ENCODE assay signal across 23 cellular contexts in the genomic region with DNA sequence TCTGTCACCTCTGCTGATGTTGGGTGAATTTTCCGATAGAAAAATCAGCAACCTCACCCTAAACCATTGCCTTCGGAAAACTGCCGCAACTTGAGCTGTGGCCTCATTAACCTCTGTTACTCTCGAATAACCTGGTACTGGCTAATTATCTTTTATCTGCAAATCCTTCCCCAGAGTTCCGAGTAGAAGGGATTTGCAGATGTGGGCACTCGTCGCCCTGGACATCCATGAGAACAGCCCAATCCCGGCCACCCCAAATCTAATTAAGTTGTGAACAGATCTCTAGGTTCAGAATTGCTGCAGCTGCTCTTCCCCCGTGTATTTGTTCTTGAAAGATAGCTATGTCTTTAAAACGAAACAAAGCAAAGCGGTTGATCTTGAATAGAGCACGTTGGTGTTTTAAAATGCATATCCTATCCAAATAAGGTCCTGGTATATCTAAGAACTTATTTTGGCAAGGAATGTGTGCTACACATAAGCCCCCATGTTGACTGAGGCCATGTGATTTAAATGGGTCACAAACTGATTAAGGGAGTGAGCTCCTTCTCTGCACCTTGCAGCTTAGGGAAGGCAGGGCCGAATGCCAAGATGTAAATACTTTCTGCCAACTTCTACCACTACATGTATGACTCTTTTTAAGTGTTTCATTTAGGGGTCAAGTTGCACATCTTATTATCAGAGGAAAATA.
DNase-seq lines count a peak whose midpoint lies in the region; ATAC-seq, FAIRE-seq and TF ChIP-seq lines count a peak whose summit lies in the region.
"Had no signal": no experiment of that assay in that cellular context is flagged by ENCODE, and none has a peak within 500 bp of the region (broad histone marks: within the 10 kb centered on the region; RNA-seq: fewer than 3 reads in every experiment).

No MANE protein-coding gene starts in this region.

- H3K9ac ChIP-seq in HepG2 (ENCODE audit: insufficient read depth, low read depth, low read length) (peak overlapping the region; percentile 13), astrocyte (ENCODE audit: low read length) (peak overlapping the region; percentile 37), neural progenitor cell (no peak overlapping the region)

- H3K4me1 Mint-ChIP-seq in astrocyte (ENCODE audit: low read depth, unreplicated experiment): peaks cover 55% of the 10 kb centered on the region
- peaks cover 64% of the 10 kb centered on the region for H3K4me1 Mint-ChIP-seq in neural progenitor cell
- peaks cover 7% of the 10 kb centered on the region for H3K4me1 Mint-ChIP-seq in activated naive CD4-positive, alpha-beta T cell treated with anti-CD3 and anti-CD28 coated beads, Interleukin-2, amount 10 ng/mL, durations not matched to agents 7 days and 5 days
- peaks cover 6% of the 10 kb centered on the region for H3K4me1 Mint-ChIP-seq in activated naive CD4-positive, alpha-beta T cell treated with anti-CD3 and anti-CD28 coated beads for 36 hours (ENCODE audit: low read depth)
- H3K4me1 Mint-ChIP-seq: stimulated activated effector memory CD8-positive, alpha-beta T cell treated with anti-CD3 and anti-CD28 coated beads, Interleukin-12 subunit alpha, Interleukin-12 subunit beta, amount 100 ng/mL, for 72 hours had no signal

- 0 out of 5 replicates have a peak, but pooled peaks cover 0 to 1% of the 10 kb centered on the region in 2 experiments for H3K36me3 ChIP-seq in HepG2 (replicated peaks in 1 of 2; ENCODE audit: control insufficient read depth in 1 of 2, insufficient read depth in 2 of 2, low read length in 2 of 2)
- H3K36me3 ChIP-seq in right lobe of liver: no peaks in the 10 kb centered on the region
- peaks cover 13% of the 10 kb centered on the region for H3K36me3 ChIP-seq in astrocyte (ENCODE audit: insufficient read depth, low read length)
- H3K36me3 ChIP-seq in neural progenitor cell: no peaks in the 10 kb centered on the region
- no peaks in the 10 kb centered on the region for H3K36me3 ChIP-seq in gastrocnemius medialis
- H3K36me3 ChIP-seq: cardiac muscle cell, tibial nerve had no signal

- CTCF ChIA-PET in HepG2 (lab: Yijun Ruan, JAX; ENCODE audit: low intra/inter-chr PET ratio, low total read pairs): no interaction called here
- CTCF ChIA-PET in activated naive CD4-positive, alpha-beta T cell treated with anti-CD3 and anti-CD28 coated beads, Interleukin-2, amount 10 ng/mL, durations not matched to agents 7 days and 5 days (lab: Charles Lee): interaction anchor here (0.7 kb wide), 1 partner anchor 98 kb away, joined by 3 read pairs; no protein-coding TSS in a partner anchor
- CTCF ChIA-PET in activated naive CD4-positive, alpha-beta T cell treated with anti-CD3 and anti-CD28 coated beads for 36 hours (lab: Charles Lee): no interaction called here

- no peak for TF ChIP-seq CTCF in HepG2 (CRISPR knock-in tag; IDR thresholded peaks at IDR 0.05)
- TF ChIP-seq CTCF in right lobe of liver (IDR thresholded peaks at IDR 0.05): no peak
- TF ChIP-seq CTCF in astrocyte (IDR thresholded peaks at IDR 0.05; ENCODE audit: insufficient read depth, low read depth, low read length): no peak
- TF ChIP-seq CTCF in neural progenitor cell (IDR thresholded peaks at IDR 0.05): no peak
- no peak for TF ChIP-seq CTCF in gastrocnemius medialis (IDR thresholded peaks at IDR 0.05 in 4 of 5, conservative IDR thresholded peaks at IDR 0.05 in 1 of 5)

- peaks cover 7% of the 10 kb centered on the region for H3F3A ChIP-seq in neural progenitor cell (ENCODE audit: low read depth)

- 23% methylated on average over 13 of the region's 13 CpGs for WGBS in HepG2 (ENCODE audit: low lambda C conversion rate)
- 85% methylated on average over 12 of the region's 13 CpGs for WGBS in right lobe of liver (ENCODE audit: insufficient coverage, low coverage, low lambda C conversion rate, missing lambda C conversion rate)

- H2AFZ ChIP-seq in HepG2 (ENCODE audit: low read length) (no peak overlapping the region), astrocyte (ENCODE audit: low read depth, low read length) (no peak overlapping the region), neural progenitor cell (replicated peaks) (no peak overlapping the region)

- H3K36me3 Mint-ChIP-seq in astrocyte (ENCODE audit: low read depth, unreplicated experiment): peaks cover 17% of the 10 kb centered on the region
- H3K36me3 Mint-ChIP-seq in neural progenitor cell: no peaks in the 10 kb centered on the region
- no peaks in the 10 kb centered on the region for H3K36me3 Mint-ChIP-seq in activated naive CD4-positive, alpha-beta T cell treated with anti-CD3 and anti-CD28 coated beads, Interleukin-2, amount 10 ng/mL, durations not matched to agents 7 days and 5 days
- no peaks in the 10 kb centered on the region for H3K36me3 Mint-ChIP-seq in activated naive CD4-positive, alpha-beta T cell treated with anti-CD3 and anti-CD28 coated beads for 36 hours (ENCODE audit: low read depth)
- H3K36me3 Mint-ChIP-seq: CD4-positive, CD25-positive, alpha-beta regulatory T cell; stimulated activated effector memory CD8-positive, alpha-beta T cell treated with anti-CD3 and anti-CD28 coated beads, Interleukin-12 subunit alpha, Interleukin-12 subunit beta, amount 100 ng/mL, for 72 hours had no signal

- POLR2A ChIA-PET in HepG2 (lab: Yijun Ruan, JAX): no interaction called here

- peaks cover 69% of the 10 kb centered on the region for H3K4me1 ChIP-seq in HepG2 (ENCODE audit: insufficient read depth, low read length)
- H3K4me1 ChIP-seq in right lobe of liver: no peaks in the 10 kb centered on the region
- peaks cover 39% of the 10 kb centered on the region for H3K4me1 ChIP-seq in astrocyte (ENCODE audit: insufficient read depth, low read length)
- H3K4me1 ChIP-seq in neural progenitor cell: peaks cover 23% of the 10 kb centered on the region
- peaks cover 4 to 8% of the 10 kb centered on the region in 2 donors for H3K4me1 ChIP-seq in gastrocnemius medialis
- H3K4me1 ChIP-seq: tibial nerve had no signal

- H3K27me3 ChIP-seq in HepG2 (ENCODE audit: control insufficient read depth in 1 of 2, insufficient read depth in 2 of 2, low read length in 2 of 2) (no peaks in the 10 kb centered on the region), right lobe of liver (no peaks in the 10 kb centered on the region), astrocyte (ENCODE audit: insufficient read depth, low read length) (no peaks in the 10 kb centered on the region), neural progenitor cell (no peaks in the 10 kb centered on the region), gastrocnemius medialis (no peaks in the 10 kb centered on the region)
- H3K27me3 ChIP-seq: cardiac muscle cell, tibial nerve had no signal

- H3K4me3 ChIP-seq in HepG2 (replicated peaks in 1 of 3; ENCODE audit: insufficient read depth in 1 of 3, low read depth in 2 of 3, low read length in 3 of 3) (peak overlapping the region; percentile 46 to 58 (median 48); a peak in 5 of 6 replicates), right lobe of liver (no peak overlapping the region), astrocyte (ENCODE audit: insufficient read depth, low read depth, low read length) (no peak overlapping the region), neural progenitor cell (no peak overlapping the region), gastrocnemius medialis (no peak overlapping the region)
- H3K4me3 ChIP-seq: cardiac muscle cell, tibial nerve had no signal

- TF ChIP-seq EP300 in HepG2 (IDR thresholded peaks at IDR 0.05; ENCODE audit: low read depth in 2 of 2, low read length in 2 of 2) (no peak), HepG2 (CRISPR knock-in tag; IDR thresholded peaks at IDR 0.05; ENCODE audit: borderline replicate concordance) (no peak)

- FAIRE-seq in HepG2 (lab: Jason Lieb, UNC) (no peak), astrocyte (lab: Jason Lieb, UNC) (no peak)

- ATAC-seq in HepG2 (no peak), right lobe of liver (no peak), gastrocnemius medialis (no peak), HG02852 (IDR thresholded peaks at IDR 0.05; ENCODE audit: unreplicated experiment) (no peak)
- ATAC-seq: activated CD4-positive, alpha-beta T cell treated with anti-CD3 and anti-CD28 coated beads for 36 hours had no signal

- no peak overlapping the region for H3K4me3 Mint-ChIP-seq in astrocyte (ENCODE audit: unreplicated experiment)
- no peak overlapping the region for H3K4me3 Mint-ChIP-seq in neural progenitor cell
- no peak overlapping the region for H3K4me3 Mint-ChIP-seq in activated naive CD4-positive, alpha-beta T cell treated with anti-CD3 and anti-CD28 coated beads, Interleukin-2, amount 10 ng/mL, durations not matched to agents 7 days and 5 days
- no peak overlapping the region for H3K4me3 Mint-ChIP-seq in activated naive CD4-positive, alpha-beta T cell treated with anti-CD3 and anti-CD28 coated beads for 36 hours
- H3K4me3 Mint-ChIP-seq: activated CD4-positive, alpha-beta T cell treated with anti-CD3 and anti-CD28 coated beads for 36 hours; CD4-positive, CD25-positive, alpha-beta regulatory T cell; stimulated activated effector memory CD8-positive, alpha-beta T cell treated with anti-CD3 and anti-CD28 coated beads, Interleukin-12 subunit alpha, Interleukin-12 subunit beta, amount 100 ng/mL, for 72 hours had no signal

- TF ChIP-seq POLR2A in HepG2 (IDR thresholded peaks at IDR 0.05; ENCODE audit: insufficient read depth in 1 of 2, low read depth in 2 of 2, low read length in 2 of 2) (no peak), right lobe of liver (IDR thresholded peaks at IDR 0.05) (no peak), gastrocnemius medialis (IDR thresholded peaks at IDR 0.05) (no peak)

- BruUV-seq in HepG2 (replicated peaks; lab: Mats Ljungman, UMichigan): no TSS peak

- intact Hi-C loops in HepG2 (cut with micrococcal nuclease; ENCODE audit: unreplicated experiment): loop anchor here (10.0 kb wide), 1 partner anchor 89 kb away; a partner anchor contains a TSS
- intact Hi-C loops in right lobe of liver (cut with DNase I): no loop called here
- intact Hi-C loops in gastrocnemius medialis (cut with DNase I; ENCODE audit: low total_unique reads): loop anchor here (10.0 kb wide), 1 partner anchor 191 kb away; no protein-coding TSS in a partner anchor
- intact Hi-C loops in activated naive CD4-positive, alpha-beta T cell treated with anti-CD3 and anti-CD28 coated beads for 36 hours (cut with micrococcal nuclease): no loop called here

- H3K27ac ChIP-seq in HepG2 (ENCODE audit: extremely low read length, insufficient read depth, low read length): no peak overlapping the region
- H3K27ac ChIP-seq in right lobe of liver: no peak overlapping the region
- H3K27ac ChIP-seq in astrocyte (ENCODE audit: low read depth, low read length): peak overlapping the region; percentile 72
- peak overlapping the region; percentile 32 for H3K27ac ChIP-seq in neural progenitor cell
- no peak overlapping the region for H3K27ac ChIP-seq in gastrocnemius medialis
- H3K27ac ChIP-seq: cardiac muscle cell, HL-60, tibial nerve had no signal

- in situ Hi-C loops in HepG2 (cut with HindIII; ENCODE audit: extremely low pct_ligation_motif_present, low pct_unique_long_range_greater_than_20kb): loop anchor here (5.0 kb wide), 1 partner anchor 86 kb away; a partner anchor contains a TSS
- in situ Hi-C loops in gastrocnemius medialis (cut with MboI; ENCODE audit: low sequenced_read_pairs in 4 of 4): no loop called here

- peak overlapping the region; percentile 85 for H3K4me2 ChIP-seq in HepG2 (ENCODE audit: low read depth, low read length)
- no peak overlapping the region for H3K4me2 ChIP-seq in astrocyte (ENCODE audit: low read length)
- H3K4me2 ChIP-seq in neural progenitor cell: peak overlapping the region; percentile 45

- no peaks in the 10 kb centered on the region for H3K9me3 Mint-ChIP-seq in astrocyte (ENCODE audit: unreplicated experiment)
- no peaks in the 10 kb centered on the region for H3K9me3 Mint-ChIP-seq in neural progenitor cell
- no peaks in the 10 kb centered on the region for H3K9me3 Mint-ChIP-seq in activated naive CD4-positive, alpha-beta T cell treated with anti-CD3 and anti-CD28 coated beads, Interleukin-2, amount 10 ng/mL, durations not matched to agents 7 days and 5 days
- no peaks in the 10 kb centered on the region for H3K9me3 Mint-ChIP-seq in activated naive CD4-positive, alpha-beta T cell treated with anti-CD3 and anti-CD28 coated beads for 36 hours
- H3K9me3 Mint-ChIP-seq: stimulated activated effector memory CD8-positive, alpha-beta T cell treated with anti-CD3 and anti-CD28 coated beads, Interleukin-12 subunit alpha, Interleukin-12 subunit beta, amount 100 ng/mL, for 72 hours had no signal

- H3K27ac Mint-ChIP-seq in astrocyte (ENCODE audit: unreplicated experiment): peak overlapping the region; percentile 88
- peak overlapping the region; percentile 25 for H3K27ac Mint-ChIP-seq in neural progenitor cell
- no peak overlapping the region for H3K27ac Mint-ChIP-seq in activated naive CD4-positive, alpha-beta T cell treated with anti-CD3 and anti-CD28 coated beads, Interleukin-2, amount 10 ng/mL, durations not matched to agents 7 days and 5 days
- no peak overlapping the region for H3K27ac Mint-ChIP-seq in activated naive CD4-positive, alpha-beta T cell treated with anti-CD3 and anti-CD28 coated beads for 36 hours
- H3K27ac Mint-ChIP-seq: activated CD4-positive, alpha-beta T cell treated with anti-CD3 and anti-CD28 coated beads for 36 hours; CD4-positive, CD25-positive, alpha-beta regulatory T cell; stimulated activated effector memory CD8-positive, alpha-beta T cell treated with anti-CD3 and anti-CD28 coated beads, Interleukin-12 subunit alpha, Interleukin-12 subunit beta, amount 100 ng/mL, for 72 hours had no signal

- H3K9me3 ChIP-seq in HepG2 (ENCODE audit: low read length): no peaks in the 10 kb centered on the region
- H3K9me3 ChIP-seq in right lobe of liver: no peaks in the 10 kb centered on the region
- no peaks in the 10 kb centered on the region for H3K9me3 ChIP-seq in astrocyte (ENCODE audit: insufficient read depth, low read depth, low read length)
- H3K9me3 ChIP-seq in neural progenitor cell (ENCODE audit: low read depth): no peaks in the 10 kb centered on the region
- no peaks in the 10 kb centered on the region for H3K9me3 ChIP-seq in gastrocnemius medialis
- H3K9me3 ChIP-seq: tibial nerve had no signal

- no peaks in the 10 kb centered on the region for H3K79me2 ChIP-seq in HepG2 (ENCODE audit: insufficient read depth, low read length)
- H3K79me2 ChIP-seq in astrocyte (ENCODE audit: insufficient read depth, low read length): no peaks in the 10 kb centered on the region
- no peaks in the 10 kb centered on the region for H3K79me2 ChIP-seq in neural progenitor cell (ENCODE audit: low read depth)

- H4K20me1 ChIP-seq in HepG2 (ENCODE audit: insufficient read depth, low read length) (no peaks in the 10 kb centered on the region), astrocyte (ENCODE audit: insufficient read depth, low read length) (no peaks in the 10 kb centered on the region), neural progenitor cell (ENCODE audit: low read depth) (no peaks in the 10 kb centered on the region)

- H3K27me3 Mint-ChIP-seq in astrocyte (ENCODE audit: low read depth, unreplicated experiment) (no peaks in the 10 kb centered on the region), neural progenitor cell (ENCODE audit: insufficient read depth, low read depth) (no peaks in the 10 kb centered on the region)
- peaks cover 42% of the 10 kb centered on the region for H3K27me3 Mint-ChIP-seq in activated naive CD4-positive, alpha-beta T cell treated with anti-CD3 and anti-CD28 coated beads, Interleukin-2, amount 10 ng/mL, durations not matched to agents 7 days and 5 days
- H3K27me3 Mint-ChIP-seq in activated naive CD4-positive, alpha-beta T cell treated with anti-CD3 and anti-CD28 coated beads for 36 hours (ENCODE audit: low read depth): no peaks in the 10 kb centered on the region
- H3K27me3 Mint-ChIP-seq: activated CD4-positive, alpha-beta T cell treated with anti-CD3 and anti-CD28 coated beads for 36 hours had no signal

- DNase-seq in HepG2 (ENCODE audit: low spot score) (no peak), right lobe of liver (no peak), astrocyte (ENCODE audit: low read depth) (no peak), neural progenitor cell (ENCODE audit: low spot score) (no peak), gastrocnemius medialis (no peak)
- no peak for DNase-seq in activated naive CD4-positive, alpha-beta T cell treated with anti-CD3 and anti-CD28 coated beads, Interleukin-2, amount 10 ng/mL, durations not matched to agents 7 days and 5 days
- no peak for DNase-seq in activated naive CD4-positive, alpha-beta T cell treated with anti-CD3 and anti-CD28 coated beads for 36 hours
- DNase-seq: 8988T; activated CD4-positive, alpha-beta T cell treated with anti-CD3 and anti-CD28 coated beads for 36 hours; CD4-positive, CD25-positive, alpha-beta regulatory T cell; DMS53; erythroblast; midbrain; NCI-H345; NK-92 treated with Interleukin-12 subunit alpha and Interleukin-12 subunit beta, amount 100 ng/mL, for 24 hours; retina; stimulated activated CD4-positive, alpha-beta T cell treated with anti-CD3 and anti-CD28 coated beads, Interleukin-15, amount 100 ng/mL, for 24 hours; SW 1271 had no signal

- no peak for TF ChIP-seq RAD21 in HepG2 (CRISPR knock-in tag; IDR thresholded peaks at IDR 0.05)

Comparison
In these comparisons a context has a peak if more than half of its experiments do, and no peak if none do; other contexts are left out.
1. H3K4me3 ChIP-seq: peak in HepG2 (3 of 3); none in right lobe of liver (0 of 3), astrocyte (single experiment), neural progenitor cell (single experiment) and gastrocnemius medialis (0 of 4).
2. intact Hi-C loops: an anchor here in HepG2 (10.0 kb wide) and gastrocnemius medialis (10.0 kb wide); none called in right lobe of liver and activated naive CD4-positive, alpha-beta T cell treated with anti-CD3 and anti-CD28 coated beads for 36 hours.
3. H3K27ac ChIP-seq: peak in astrocyte (single experiment) and neural progenitor cell (single experiment); none in HepG2 (single experiment), right lobe of liver (0 of 3) and gastrocnemius medialis (0 of 4).
4. H3K27ac Mint-ChIP-seq: peak in astrocyte (single experiment) and neural progenitor cell (single experiment); none in activated naive CD4-positive, alpha-beta T cell treated with anti-CD3 and anti-CD28 coated beads, Interleukin-2, amount 10 ng/mL, durations not matched to agents 7 days and 5 days (single experiment) and activated naive CD4-positive, alpha-beta T cell treated with anti-CD3 and anti-CD28 coated beads for 36 hours (single experiment).